In genomic region chr21:32861871-32862270, GRCh38 we compare ENCODE assay signal across 15 cellular contexts.
A peak's percentile ranks its signal among the peaks of the same experiment; 100 is the strongest.
DNase-seq lines count a peak whose midpoint lies in the region; ATAC-seq, FAIRE-seq and TF ChIP-seq lines count a peak whose summit lies in the region.
"Had no signal": no experiment of that assay in that cellular context is flagged by ENCODE, and none has a peak within 500 bp of the region (broad histone marks: within the 10 kb centered on the region; RNA-seq: fewer than 3 reads in every experiment).

No MANE protein-coding gene starts in this region.

- TF ChIP-seq CTCF in AG04450 (IDR thresholded peaks at IDR 0.05; ENCODE audit: low read depth, low read length), result no peak

- FAIRE-seq in endometrium (lab: Jason Lieb, UNC), result peak; percentile 90
- FAIRE-seq: D721Med had no signal

- no peak overlapping the region for H3K4me3 ChIP-seq in AG04450 (ENCODE audit: low read depth, low read length)

- H3K27me3 ChIP-seq in AG04450 (ENCODE audit: control insufficient read depth, insufficient read depth, low read length), result peaks cover 2% of the 10 kb centered on the region

- POLR2A ChIA-PET in AG04450 (lab: Yijun Ruan, JAX), result no interaction called here

- H3K9me3 ChIP-seq in AG04450 (ENCODE audit: control insufficient read depth, insufficient read depth, low read length), result peaks cover 14% of the 10 kb centered on the region

- no peak overlapping the region for H3K27ac ChIP-seq in AG04450 (ENCODE audit: low read depth, low read length)

- DNase-seq in AG04450 (ENCODE audit: low read depth, low spot score) (peak; percentile 8), GM04504 (ENCODE audit: low read depth) (peak; percentile 13), iris pigment epithelial cell (ENCODE audit: low read depth) (peak; percentile 52), RKO (ENCODE audit: low spot score) (no peak), NOMO-1 treated with DMSO at 0.1 percent for 48 hours (lab: John Stamatoyannopoulos, UW; ENCODE audit: unreplicated experiment) (no peak)
- DNase-seq in stimulated activated naive CD4-positive, alpha-beta T cell treated with Interleukin-2 at 50 U/mL for 16 hours (lab: John Stamatoyannopoulos, UW), result no peak
- DNase-seq: CD4-positive, alpha-beta memory T cell; Karpas-422; NCI-H187 treated with DMSO at 0.1 percent for 48 hours; NCI-H774; Right ventricle myocardium superior had no signal

- no peak for ATAC-seq in GM21619 (IDR thresholded peaks at IDR 0.05; ENCODE audit: unreplicated experiment)
- ATAC-seq: HCT116 had no signal

- CTCF ChIA-PET in AG04450 (lab: Charles Lee), result interaction anchor here (1.5 kb wide), 1 partner anchor 78 kb away, joined by 4 read pairs; no protein-coding TSS in a partner anchor

Comparison
In these comparisons a context has a peak if more than half of its experiments do, and no peak if none do; other contexts are left out.
1. DNase-seq: peak in AG04450 (single experiment), GM04504 (single experiment) and iris pigment epithelial cell (single experiment); none in RKO (single experiment), NOMO-1 treated with DMSO at 0.1 percent for 48 hours (single experiment) and stimulated activated naive CD4-positive, alpha-beta T cell treated with Interleukin-2 at 50 U/mL for 16 hours (single experiment).